In the genomic region with DNA sequence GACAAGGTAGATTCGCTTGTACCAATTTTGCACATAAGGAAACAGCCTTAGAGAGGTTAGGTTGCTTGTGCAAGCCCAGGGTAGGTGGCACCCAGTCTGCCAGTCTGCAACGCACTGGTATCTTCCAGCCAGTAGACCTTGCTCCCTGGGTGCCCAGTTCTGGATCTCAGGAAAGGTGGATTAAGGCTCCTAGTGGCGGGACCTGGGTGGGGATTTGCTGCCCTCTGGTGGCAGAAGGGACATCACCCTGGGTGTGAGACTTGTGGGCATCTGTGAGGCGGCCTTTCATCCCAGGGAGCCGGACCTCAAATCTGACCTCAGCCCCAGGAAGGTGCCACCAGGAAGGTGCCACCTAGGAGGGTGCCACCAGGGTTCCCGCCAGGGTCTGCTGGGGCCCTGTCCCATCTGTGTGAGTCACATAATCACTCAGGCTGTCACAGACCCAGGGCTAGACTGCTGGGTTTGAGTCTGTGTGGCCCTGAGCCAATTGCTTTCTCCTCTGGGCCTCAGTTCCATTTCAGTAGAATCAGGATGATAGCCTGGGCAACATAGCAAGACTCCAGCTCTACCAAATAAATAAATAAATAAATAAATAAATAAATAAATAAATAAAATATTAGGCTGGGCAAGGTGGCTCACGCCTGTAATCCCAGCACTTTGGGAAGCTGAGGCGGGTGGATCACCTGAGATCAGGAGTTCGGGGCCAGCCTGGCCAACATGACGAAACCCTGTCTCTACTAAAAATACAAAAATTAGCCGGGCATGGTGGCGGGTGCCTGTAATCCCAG, we compare ENCODE assay signal across 9 cellular contexts. TPM values are rescaled to one million over a fixed set of nuclear protein-coding genes. Genes with fewer than 3 reads are reported as not detected.
A peak's percentile ranks its signal among the peaks of the same experiment; 100 is the strongest.
DNase-seq lines count a peak whose midpoint lies in the region; ATAC-seq lines count a peak whose summit lies in the region.
"Had no signal": no experiment of that assay in that cellular context is flagged by ENCODE, and none has a peak within 500 bp of the region (broad histone marks: within the 10 kb centered on the region; RNA-seq: fewer than 3 reads in every experiment).

No MANE protein-coding gene starts in this region.

- ATAC-seq in GM21515 (IDR thresholded peaks at IDR 0.05; ENCODE audit: unreplicated experiment) = peak; percentile 47
- peak; percentile 98 for ATAC-seq in left lobe of liver

- DNase-seq in AG20443 (ENCODE audit: low spot score) (peak; percentile 89), NCI-H2227 (lab: John Stamatoyannopoulos, UW; ENCODE audit: unreplicated experiment) (peak; percentile 88), cerebellar nuclear complex (lab: John Stamatoyannopoulos, UW) (peak; percentile 37 to 59), left lobe of liver (ENCODE audit: low spot score) (peak; percentile 84), KG1 (lab: John Stamatoyannopoulos, UW) (no peak)
- peak; percentile 47 for DNase-seq in activated CD4-positive, alpha-beta T cell treated with anti-CD3 and anti-CD28 coated beads for 1 hour
- peak; percentile 68 for DNase-seq in stimulated activated CD4-positive, alpha-beta T cell treated with anti-CD3 and anti-CD28 coated beads, Interleukin-4, amount 100 ng/mL, for 1 hour

RNA-seq across cellular contexts. Expression of gene PRKRIP1, which starts 5.3 kb away (rescaled TPM):
- total RNA-seq in left lobe of liver = 10.8 TPM

RNA-seq across cellular contexts. Expression of gene SPDYE6, which starts 34.6 kb away (rescaled TPM):
- total RNA-seq in left lobe of liver = not detected
- total RNA-seq: temporal lobe had no signal

RNA-seq across cellular contexts. Expression of gene ORAI2, which starts 42.5 kb away (rescaled TPM):
- total RNA-seq in left lobe of liver = 1.9 TPM
